In the genomic region with DNA sequence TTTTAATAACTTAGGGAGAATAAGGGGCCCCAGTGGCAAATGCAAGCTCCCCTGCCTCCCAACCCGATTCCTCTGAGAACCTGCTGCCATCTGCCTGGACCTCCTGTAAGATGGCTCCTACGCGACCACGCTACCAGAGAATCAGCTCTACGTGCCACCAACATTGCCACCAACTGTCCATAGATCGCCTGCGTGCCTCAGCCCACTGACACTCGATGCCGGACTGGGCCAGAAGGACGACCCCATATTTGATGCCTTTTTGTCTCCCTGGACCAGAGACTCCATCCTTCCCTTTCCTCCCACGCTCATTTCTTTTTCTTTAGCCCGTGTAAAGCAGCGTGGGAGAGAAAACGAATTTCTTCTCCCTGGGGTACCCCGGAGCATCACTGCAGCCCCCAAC, we compare ENCODE assay signal across 8 cellular contexts. TPM values are rescaled to one million over a fixed set of nuclear protein-coding genes. Genes with fewer than 3 reads are reported as not detected.
DNase-seq lines count a peak whose midpoint lies in the region; ATAC-seq, FAIRE-seq and TF ChIP-seq lines count a peak whose summit lies in the region.

No MANE protein-coding gene starts in this region.

- peak overlapping the region; percentile 99 for H3K4me2 ChIP-seq in astrocyte (ENCODE audit: low read length)

- peaks cover 9% of the 10 kb centered on the region for H3K36me3 ChIP-seq in astrocyte (ENCODE audit: insufficient read depth, low read length)

- TF ChIP-seq CTCF in AG09309 (IDR thresholded peaks at IDR 0.05; ENCODE audit: control insufficient read depth, insufficient read depth, low read depth, low read length, missing control alignments) = no peak
- TF ChIP-seq CTCF in astrocyte (IDR thresholded peaks at IDR 0.05; ENCODE audit: insufficient read depth, low read depth, low read length) = no peak

- H3K4me3 ChIP-seq in AG09309 (ENCODE audit: control insufficient read depth, low read depth, low read length) = peak overlapping the region; percentile 90
- H3K4me3 ChIP-seq in astrocyte (ENCODE audit: insufficient read depth, low read depth, low read length) = peak overlapping the region; percentile 85

- peak overlapping the region; percentile 82 for H3K27ac Mint-ChIP-seq in astrocyte (ENCODE audit: unreplicated experiment)

- peaks cover 13% of the 10 kb centered on the region for H4K20me1 ChIP-seq in astrocyte (ENCODE audit: insufficient read depth, low read length)

- peaks cover 45% of the 10 kb centered on the region for H3K79me2 ChIP-seq in astrocyte (ENCODE audit: insufficient read depth, low read length)

- peaks cover 1% of the 10 kb centered on the region for H3K36me3 Mint-ChIP-seq in astrocyte (ENCODE audit: low read depth, unreplicated experiment)

- ATAC-seq in HG03045 (IDR thresholded peaks at IDR 0.05; ENCODE audit: unreplicated experiment) = peak; percentile 23

- DNase-seq in AG09309 (ENCODE audit: low read depth) (no peak), GM18507 (ENCODE audit: extremely low spot score, insufficient read length, low read depth) (peak; percentile 11), NCI-H524 treated with DMSO at 0.1 percent for 48 hours (lab: John Stamatoyannopoulos, UW) (peak; percentile 33), astrocyte (ENCODE audit: low read depth) (no peak), iPS-NIHi7 (ENCODE audit: extremely low spot score) (peak; percentile 13), SKM-1 treated with dmso at 0.1 percent for 144 hours (lab: John Stamatoyannopoulos, UW; ENCODE audit: unreplicated experiment) (no peak)
- DNase-seq in stimulated activated CD4-positive, alpha-beta T cell treated with anti-CD3 and anti-CD28 coated beads, Interleukin-2, amount 100 ng/mL, for 24 hours = peak; percentile 20 to 21

- no peaks in the 10 kb centered on the region for H3K9me3 Mint-ChIP-seq in astrocyte (ENCODE audit: unreplicated experiment)

- H3K4me1 ChIP-seq in astrocyte (ENCODE audit: insufficient read depth, low read length) = peaks cover 25% of the 10 kb centered on the region

- peak overlapping the region; percentile 88 for H3K27ac ChIP-seq in astrocyte (ENCODE audit: low read depth, low read length)

- H3K4me3 Mint-ChIP-seq in astrocyte (ENCODE audit: unreplicated experiment) = peak overlapping the region; percentile 91

- no peaks in the 10 kb centered on the region for H3K27me3 ChIP-seq in astrocyte (ENCODE audit: insufficient read depth, low read length)

- FAIRE-seq in GM18507 (lab: Jason Lieb, UNC) = peak; percentile 24
- FAIRE-seq in astrocyte (lab: Jason Lieb, UNC) = no peak

- H3K4me1 Mint-ChIP-seq in astrocyte (ENCODE audit: low read depth, unreplicated experiment) = peaks cover 19% of the 10 kb centered on the region

- H2AFZ ChIP-seq in astrocyte (ENCODE audit: low read depth, low read length) = peak overlapping the region; percentile 97

- no peaks in the 10 kb centered on the region for H3K9me3 ChIP-seq in astrocyte (ENCODE audit: insufficient read depth, low read depth, low read length)

- no peaks in the 10 kb centered on the region for H3K27me3 Mint-ChIP-seq in astrocyte (ENCODE audit: low read depth, unreplicated experiment)

- H3K9ac ChIP-seq in astrocyte (ENCODE audit: low read length) = peak overlapping the region; percentile 89

RNA-seq across cellular contexts. Expression of gene KLHL42, which starts 0.6 kb away (rescaled TPM):
- 39.5 and 40.8 TPM in 2 replicates for total RNA-seq in astrocyte

RNA-seq across cellular contexts. Expression of gene MANSC4, which starts 0.6 kb away (rescaled TPM):
- total RNA-seq in astrocyte = not detected in 2 replicates

Comparison
In these comparisons a context has a peak if more than half of its experiments do, and no peak if none do; other contexts are left out.
1. DNase-seq: peak in GM18507 (single experiment), NCI-H524 treated with DMSO at 0.1 percent for 48 hours (single experiment), iPS-NIHi7 (single experiment) and stimulated activated CD4-positive, alpha-beta T cell treated with anti-CD3 and anti-CD28 coated beads, Interleukin-2, amount 100 ng/mL, for 24 hours (2 of 2); none in AG09309 (single experiment), astrocyte (single experiment) and SKM-1 treated with dmso at 0.1 percent for 144 hours (single experiment).